In the genomic region with DNA sequence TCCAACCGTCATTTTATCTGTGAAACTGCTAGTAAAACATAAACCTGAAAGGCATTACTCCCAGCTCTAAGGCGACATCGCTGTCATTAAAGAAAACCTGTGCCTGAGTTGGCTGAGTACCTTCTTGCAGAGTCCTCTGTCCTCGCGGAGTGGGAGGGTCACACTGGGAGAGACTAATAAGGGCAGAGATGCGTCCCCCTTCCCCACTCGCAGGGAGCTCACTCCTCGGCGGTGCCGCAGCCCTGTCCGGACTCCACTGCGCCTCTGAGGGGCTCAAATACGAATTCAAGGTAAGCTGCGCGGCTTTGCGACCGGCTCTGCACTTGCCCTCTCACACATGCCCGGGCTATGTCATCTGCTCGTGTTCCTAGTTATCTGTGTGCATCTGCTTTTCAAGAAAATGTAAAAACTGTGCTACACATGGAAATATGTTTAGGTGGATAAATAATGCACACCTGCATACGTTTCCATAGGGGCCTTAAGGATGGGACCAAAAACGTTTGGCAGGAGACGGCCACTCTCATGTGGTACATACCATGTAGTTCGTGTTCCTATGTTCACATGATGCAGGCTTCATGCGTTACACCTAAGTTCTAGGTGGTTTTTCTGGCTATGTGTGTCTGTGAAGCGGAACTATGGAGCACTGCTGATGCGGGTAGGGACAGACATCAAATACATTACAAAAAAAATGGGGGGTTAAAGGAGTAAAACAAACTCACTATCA, we compare ENCODE assay signal across 8 cellular contexts. TPM values are rescaled to one million over a fixed set of nuclear protein-coding genes. Genes with fewer than 3 reads are reported as not detected.
DNase-seq lines count a peak whose midpoint lies in the region; ATAC-seq and TF ChIP-seq lines count a peak whose summit lies in the region.

A gene (plus strand): TSS at position 206 of the 724 bp plus-strand sequence. CDS start 13,012 bp downstream, outside the sequence.

- no peak within 1 kb of the TSS for H3K27ac Mint-ChIP-seq in H9

- H3K4me1 ChIP-seq in H9 (ENCODE audit: insufficient read depth, low read length) = no peaks in the 10 kb centered on the region

- no CpG with 5 or more reads among the region's 26 CpGs for WGBS in H9 (ENCODE audit: extremely low coverage, insufficient read length, low lambda C conversion rate)

- peak; percentile 57 for ATAC-seq in GM18498 (IDR thresholded peaks at IDR 0.05; ENCODE audit: unreplicated experiment)

- peaks cover 23 to 24% of the 10 kb centered on the region in 2 experiments for H3K4me1 Mint-ChIP-seq in H9

- H3K27me3 ChIP-seq in H9 (ENCODE audit: insufficient read depth, low read length) = peaks cover 16% of the 10 kb centered on the region; the same call in 1 of the 2 replicates

- H3K4ac ChIP-seq in H9 (ENCODE audit: low read depth, low read length) = no peak within 1 kb of the TSS

- H3K79me1 ChIP-seq in H9 (ENCODE audit: insufficient read depth, low read depth, low read length, poor library complexity, severe bottlenecking) = no peaks in the 10 kb centered on the region

- no peaks in the 10 kb centered on the region for H3K36me3 Mint-ChIP-seq in H9 (ENCODE audit: insufficient read depth in 1 of 3, low read depth in 3 of 3)

- no peaks in the 10 kb centered on the region for H3K79me2 ChIP-seq in H9 (ENCODE audit: insufficient read depth, low read length)

- no peak within 1 kb of the TSS for H2AFZ ChIP-seq in H9 (ENCODE audit: low read length)

- H3K27me3 Mint-ChIP-seq in H9 (ENCODE audit: low read depth) = peaks cover 64% of the 10 kb centered on the region

- no peak within 1 kb of the TSS for H4K91ac ChIP-seq in H9 (ENCODE audit: insufficient read length, low read depth, low read length)

- H3K14ac ChIP-seq in H9 (ENCODE audit: insufficient read depth, low read length) = no peak within 1 kb of the TSS

- no peak within 1 kb of the TSS for H3K56ac ChIP-seq in H9 (ENCODE audit: insufficient read length, low read depth, low read length)

- no peak for TF ChIP-seq POLR2A in NB4 (IDR thresholded peaks at IDR 0.05; ENCODE audit: extremely low read depth, insufficient read length)

- no peaks in the 10 kb centered on the region for H3K9me3 ChIP-seq in H9 (ENCODE audit: control insufficient read depth, low read depth, low read length)

- H3K9me3 Mint-ChIP-seq in H9 = no peaks in the 10 kb centered on the region

- DNase-seq in H9 (peak; percentile 56), NB4 (ENCODE audit: low read depth) (peak; percentile 15), foreskin fibroblast (peak in 1 of 2 donors; percentile 25), occipital lobe (lab: John Stamatoyannopoulos, UW) (peak; percentile 20), SKM-1 (lab: John Stamatoyannopoulos, UW; ENCODE audit: unreplicated experiment) (no peak), NCI-H1694 treated with DMSO at 0.1 percent for 48 hours (lab: John Stamatoyannopoulos, UW) (no peak)
- DNase-seq in activated T-cell treated with anti-CD3 and anti-CD28 coated beads, Interleukin-2, amount 50 U/mL, for 1 hour = peak; percentile 40

- H4K8ac ChIP-seq in H9 (replicated peaks; ENCODE audit: insufficient read length, low read depth, low read length) = no peak within 1 kb of the TSS

- H2BK15ac ChIP-seq in H9 (ENCODE audit: low read depth, low read length) = no peak within 1 kb of the TSS

- no peak within 1 kb of the TSS for H2BK120ac ChIP-seq in H9 (ENCODE audit: low read depth, low read length, poor library complexity, severe bottlenecking)

- peaks cover 13% of the 10 kb centered on the region for H3K23me2 ChIP-seq in H9 (ENCODE audit: insufficient read length, low read depth, low read length, poor library complexity, severe bottlenecking)

- no peak within 1 kb of the TSS for H3T11ph ChIP-seq in H9 (ENCODE audit: low read length)

- no peak within 1 kb of the TSS for H2BK12ac ChIP-seq in H9 (ENCODE audit: insufficient read length, low read depth, low read length)

- no peak within 1 kb of the TSS for H3K23ac ChIP-seq in H9 (ENCODE audit: insufficient read length, low read depth, low read length)

- H4K5ac ChIP-seq in H9 (ENCODE audit: insufficient read length, low read depth, low read length) = no peak within 1 kb of the TSS

- no peak within 1 kb of the TSS for H2BK5ac ChIP-seq in H9 (ENCODE audit: insufficient read length, low read length)

- peak within 1 kb of the TSS; percentile 85 for H3K4me2 ChIP-seq in H9 (ENCODE audit: insufficient read depth, insufficient read length, low read length)

- no peak within 1 kb of the TSS for H2AK5ac ChIP-seq in H9 (ENCODE audit: insufficient read length, low read length)

- no peak within 1 kb of the TSS for H3K9ac ChIP-seq in H9 (ENCODE audit: extremely low read depth, insufficient read length, low read length)

- H3K18ac ChIP-seq in H9 (ENCODE audit: insufficient read length, low read depth, low read length) = no peak within 1 kb of the TSS

- H3K27ac ChIP-seq in H9 (ENCODE audit: insufficient read length, low read depth, low read length) = no peak within 1 kb of the TSS

- peak within 1 kb of the TSS; percentile 63 to 90 for H3K4me3 Mint-ChIP-seq in H9

- peak within 1 kb of the TSS; percentile 27 for H3K4me3 ChIP-seq in NB4 (ENCODE audit: low read depth, low read length)
- H3K4me3 ChIP-seq in foreskin fibroblast (ENCODE audit: low read depth in 1 of 2, low read length in 2 of 2) = peak within 1 kb of the TSS; percentile 41 to 60

- no peaks in the 10 kb centered on the region for H4K20me1 ChIP-seq in H9 (ENCODE audit: control insufficient read depth, insufficient read depth, insufficient read length)

- no peak within 1 kb of the TSS for H2BK20ac ChIP-seq in H9 (ENCODE audit: low read depth, low read length, poor library complexity, severe bottlenecking)

- no peak for TF ChIP-seq CTCF in H9 (conservative IDR thresholded peaks at IDR 0.05)
- no peak for TF ChIP-seq CTCF in NB4 (IDR thresholded peaks at IDR 0.05; ENCODE audit: low read depth, low read length)
- TF ChIP-seq CTCF in foreskin fibroblast (IDR thresholded peaks at IDR 0.05; ENCODE audit: low read depth, low read length) = no peak

RNA-seq across cellular contexts. Expression of the gene that starts here (rescaled TPM):
- total RNA-seq in H9 (2021) = not detected in 2 replicates
- total RNA-seq in occipital lobe = 5.9 TPM

Comparison
In these comparisons a context has a peak if more than half of its experiments do, and no peak if none do; other contexts are left out.
1. Peak in DNase-seq and H3K4me2 ChIP-seq in H9; RNA of the gene not detected or under 1 TPM.
2. DNase-seq: peak in NB4 (single experiment), activated T-cell treated with anti-CD3 and anti-CD28 coated beads, Interleukin-2, amount 50 U/mL, for 1 hour (single experiment) and occipital lobe (single experiment); none in SKM-1 (single experiment) and NCI-H1694 treated with DMSO at 0.1 percent for 48 hours (single experiment).